In genomic region chr14:49687942-49688700, GRCh38 we compare ENCODE assay signal across 8 cellular contexts. TPM values are rescaled to one million over a fixed set of nuclear protein-coding genes. Genes with fewer than 3 reads are reported as not detected.
A peak's percentile ranks its signal among the peaks of the same experiment; 100 is the strongest.
DNase-seq lines count a peak whose midpoint lies in the region; ATAC-seq and TF ChIP-seq lines count a peak whose summit lies in the region.

POLE2 (minus strand) TSS chr14:49688214; CDS start chr14:49688203, 11 bp downstream.

- TF ChIP-seq CTCF in AG09309 (IDR thresholded peaks at IDR 0.05; ENCODE audit: control insufficient read depth, insufficient read depth, low read depth, low read length, missing control alignments) = no peak
- TF ChIP-seq CTCF in colonic mucosa (IDR thresholded peaks at IDR 0.05) = no peak

- peak within 1 kb of the TSS; percentile 57 for H3K4me3 ChIP-seq in AG09309 (ENCODE audit: control insufficient read depth, low read depth, low read length)
- peak within 1 kb of the TSS; percentile 57 for H3K4me3 ChIP-seq in colonic mucosa

- H3K4me1 ChIP-seq in colonic mucosa = no peaks in the 10 kb centered on the region

- H3K9me3 ChIP-seq in colonic mucosa = no peaks in the 10 kb centered on the region

- H3K9ac ChIP-seq in colonic mucosa (ENCODE audit: low read depth in 2 of 2, low read length in 2 of 2) = peak within 1 kb of the TSS; percentile 56 to 90

- intact Hi-C loops in colonic mucosa (cut with DNase I) = no loop called here

- DNase-seq in AG09309 (ENCODE audit: low read depth) = no peak
- peak; percentile 43 for DNase-seq in NCI-H446 treated with DMSO at 0.1 percent for 48 hours (lab: John Stamatoyannopoulos, UW)
- DNase-seq in activated CD4-positive, alpha-beta T cell treated with anti-CD3 and anti-CD28 coated beads for 4 hours = peak; percentile 68 to 74
- peak; percentile 78 for DNase-seq in colonic mucosa
- DNase-seq in left kidney (ENCODE audit: low read depth, low spot score) = peak; percentile 94
- peak; percentile 82 for DNase-seq in stimulated activated CD4-positive, alpha-beta T cell treated with anti-CD3 and anti-CD28 coated beads, Interleukin-1b, Interleukin-23, amount 100 ng/mL, for 48 hours

- peak; percentile 86 for ATAC-seq in GM18907 (IDR thresholded peaks at IDR 0.05; ENCODE audit: unreplicated experiment)
- ATAC-seq in HG03139 (IDR thresholded peaks at IDR 0.05; ENCODE audit: unreplicated experiment) = peak; percentile 80

- peak within 1 kb of the TSS; percentile 69 for H3K27ac ChIP-seq in colonic mucosa

- no peaks in the 10 kb centered on the region for H3K27me3 ChIP-seq in colonic mucosa

- H3K36me3 ChIP-seq in colonic mucosa = no peaks in the 10 kb centered on the region

RNA-seq across cellular contexts. Expression of gene POLE2, which starts in this region (rescaled TPM):
- total RNA-seq in colonic mucosa = 10 to 100 TPM in 1 of 2 donors, 1 to 10 TPM in 1; 2.5 to 15.9 TPM
